Comparison of ENCODE assay signal across 15 cellular contexts in genomic region chr17:64608571-64608981, GRCh38. TPM values are rescaled to one million over a fixed set of nuclear protein-coding genes. Genes with fewer than 3 reads are reported as not detected.
DNase-seq lines count a peak whose midpoint lies in the region; ATAC-seq and TF ChIP-seq lines count a peak whose summit lies in the region.
"Had no signal": no experiment of that assay in that cellular context is flagged by ENCODE, and none has a peak within 500 bp of the region (broad histone marks: within the 10 kb centered on the region; RNA-seq: fewer than 3 reads in every experiment).

No MANE protein-coding gene starts in this region.

- H3K4me3 Mint-ChIP-seq in activated CD8-positive, alpha-beta memory T cell treated with anti-CD3 and anti-CD28 coated beads, Interleukin-2, amount 10 ng/mL, durations not matched to agents 7 days and 5 days, result no peak overlapping the region
- peak overlapping the region; percentile 11 for H3K4me3 Mint-ChIP-seq in T-helper 2 cell treated with Interferon-gamma antibody and Interleukin-4, amounts not matched to agents 5 μg/mL and 100 μg/mL, for 36 hours

- CTCF ChIA-PET in activated CD8-positive, alpha-beta memory T cell treated with anti-CD3 and anti-CD28 coated beads, Interleukin-2, amount 10 ng/mL, durations not matched to agents 7 days and 5 days (lab: Charles Lee), result no interaction called here

- H3K4me3 ChIP-seq in epithelial cell of esophagus (ENCODE audit: low read length) (no peak overlapping the region), skeletal muscle satellite cell (ENCODE audit: low read length) (peak overlapping the region; percentile 6), H7 (ENCODE audit: insufficient read depth, low read depth, low read length) (no peak overlapping the region)
- H3K4me3 ChIP-seq: skin epidermis, upper lobe of left lung had no signal

- no peaks in the 10 kb centered on the region for H3K9me3 Mint-ChIP-seq in activated CD8-positive, alpha-beta memory T cell treated with anti-CD3 and anti-CD28 coated beads, Interleukin-2, amount 10 ng/mL, durations not matched to agents 7 days and 5 days (ENCODE audit: low read depth)
- no peaks in the 10 kb centered on the region for H3K9me3 Mint-ChIP-seq in T-helper 2 cell treated with Interferon-gamma antibody and Interleukin-4, amounts not matched to agents 5 μg/mL and 100 μg/mL, for 36 hours

- ATAC-seq in activated CD8-positive, alpha-beta memory T cell treated with anti-CD3 and anti-CD28 coated beads, Interleukin-2, amount 10 ng/mL, durations not matched to agents 7 days and 5 days, result peak; percentile 78
- no peak for ATAC-seq in HG03378 (IDR thresholded peaks at IDR 0.05; ENCODE audit: unreplicated experiment)

- no peak for DNase-seq in activated CD8-positive, alpha-beta memory T cell treated with anti-CD3 and anti-CD28 coated beads, Interleukin-2, amount 10 ng/mL, durations not matched to agents 7 days and 5 days
- no peak for DNase-seq in activated CD8-positive, alpha-beta memory T cell treated with anti-CD3 and anti-CD28 coated beads, Interleukin-2, amount 50 U/mL, for 4 hours
- no peak for DNase-seq in T-helper 2 cell treated with Interferon-gamma antibody and Interleukin-4, amounts not matched to agents 5 μg/mL and 100 μg/mL, for 36 hours (ENCODE audit: low spot score)
- DNase-seq in epithelial cell of esophagus (ENCODE audit: low read depth), result peak; percentile 36
- DNase-seq in H7, result no peak
- no peak for DNase-seq in UCSD-AML1 (lab: John Stamatoyannopoulos, UW; ENCODE audit: unreplicated experiment)
- DNase-seq: ACHN, caudate nucleus, DMS79 treated with DMSO at 0.1 percent for 48 hours, KG1, NCI-H2029, upper lobe of left lung had no signal

- H3K36me3 Mint-ChIP-seq in activated CD8-positive, alpha-beta memory T cell treated with anti-CD3 and anti-CD28 coated beads, Interleukin-2, amount 10 ng/mL, durations not matched to agents 7 days and 5 days, result peaks cover 3% of the 10 kb centered on the region
- peaks cover 4% of the 10 kb centered on the region for H3K36me3 Mint-ChIP-seq in T-helper 2 cell treated with Interferon-gamma antibody and Interleukin-4, amounts not matched to agents 5 μg/mL and 100 μg/mL, for 36 hours (ENCODE audit: low read depth)

- H3K27ac Mint-ChIP-seq in activated CD8-positive, alpha-beta memory T cell treated with anti-CD3 and anti-CD28 coated beads, Interleukin-2, amount 10 ng/mL, durations not matched to agents 7 days and 5 days, result peak overlapping the region; percentile 53
- H3K27ac Mint-ChIP-seq in T-helper 2 cell treated with Interferon-gamma antibody and Interleukin-4, amounts not matched to agents 5 μg/mL and 100 μg/mL, for 36 hours, result peak overlapping the region; percentile 38

- H3K4me1 Mint-ChIP-seq in activated CD8-positive, alpha-beta memory T cell treated with anti-CD3 and anti-CD28 coated beads, Interleukin-2, amount 10 ng/mL, durations not matched to agents 7 days and 5 days, result peaks cover 17% of the 10 kb centered on the region
- H3K4me1 Mint-ChIP-seq in T-helper 2 cell treated with Interferon-gamma antibody and Interleukin-4, amounts not matched to agents 5 μg/mL and 100 μg/mL, for 36 hours (ENCODE audit: low read depth), result peaks cover 14% of the 10 kb centered on the region

- no peaks in the 10 kb centered on the region for H3K27me3 ChIP-seq in skeletal muscle satellite cell (ENCODE audit: control insufficient read depth, insufficient read depth, low read length)
- H3K27me3 ChIP-seq in H7 (ENCODE audit: control insufficient read depth, insufficient read depth, low read length), result no peaks in the 10 kb centered on the region
- H3K27me3 ChIP-seq: upper lobe of left lung had no signal

- TF ChIP-seq CTCF in epithelial cell of esophagus (IDR thresholded peaks at IDR 0.05; ENCODE audit: insufficient read depth, low read depth, low read length, missing control alignments), result no peak

- H3K36me3 ChIP-seq in skeletal muscle satellite cell (ENCODE audit: insufficient read depth, low read length) (peaks cover 8% of the 10 kb centered on the region), H7 (replicated peaks; ENCODE audit: control insufficient read depth, insufficient read depth, low read length) (no peaks in the 10 kb centered on the region)
- H3K36me3 ChIP-seq: upper lobe of left lung had no signal

- peak overlapping the region; percentile 49 for H3K4me2 ChIP-seq in skeletal muscle satellite cell (ENCODE audit: low read length)

- no peaks in the 10 kb centered on the region for H3K27me3 Mint-ChIP-seq in activated CD8-positive, alpha-beta memory T cell treated with anti-CD3 and anti-CD28 coated beads, Interleukin-2, amount 10 ng/mL, durations not matched to agents 7 days and 5 days
- H3K27me3 Mint-ChIP-seq in T-helper 2 cell treated with Interferon-gamma antibody and Interleukin-4, amounts not matched to agents 5 μg/mL and 100 μg/mL, for 36 hours (ENCODE audit: low read depth), result no peaks in the 10 kb centered on the region

- peaks cover 30% of the 10 kb centered on the region for H3K4me1 ChIP-seq in skeletal muscle satellite cell (ENCODE audit: control insufficient read depth, insufficient read depth, low read length)

- H3K9ac ChIP-seq in skeletal muscle satellite cell (ENCODE audit: low read depth, low read length), result no peak overlapping the region

- no peaks in the 10 kb centered on the region for H3K9me3 ChIP-seq in skeletal muscle satellite cell (replicated peaks; ENCODE audit: low read length)
- H3K9me3 ChIP-seq: upper lobe of left lung had no signal

RNA-seq across cellular contexts. Expression of gene SMURF2, which starts 53.5 kb away (rescaled TPM):
- total RNA-seq in activated CD8-positive, alpha-beta memory T cell treated with anti-CD3 and anti-CD28 coated beads, Interleukin-2, amount 10 ng/mL, durations not matched to agents 7 days and 5 days, result 10 to 100 TPM; 16.0 to 22.1 TPM
- 96.6 and 129 TPM in 2 replicates for total RNA-seq in skeletal muscle satellite cell (2012; rRNA removed)
- total RNA-seq in H7 (2014; rRNA removed; shearing (Covaris generic)), result 33.9 and 36.2 TPM in 2 replicates
